16 cellular contexts compared by ENCODE assay signal in genomic region chr1:109944541-109944940, GRCh38. TPM values are rescaled to one million over a fixed set of nuclear protein-coding genes. Genes with fewer than 3 reads are reported as not detected.
DNase-seq lines count a peak whose midpoint lies in the region; ATAC-seq and TF ChIP-seq lines count a peak whose summit lies in the region.
"Had no signal": no experiment of that assay in that cellular context is flagged by ENCODE, and none has a peak within 500 bp of the region (broad histone marks: within the 10 kb centered on the region; RNA-seq: fewer than 3 reads in every experiment).

No MANE protein-coding gene starts in this region.

- H3K36me3 ChIP-seq in Panc1 (ENCODE audit: control insufficient read depth, insufficient read depth, low read length) = no peaks in the 10 kb centered on the region

- H3K4me3 Mint-ChIP-seq in activated naive CD4-positive, alpha-beta T cell treated with anti-CD3 and anti-CD28 coated beads, Interleukin-2, amount 50 U/mL, for 24 hours = no peak overlapping the region
- H3K4me3 Mint-ChIP-seq in activated naive CD4-positive, alpha-beta T cell treated with anti-CD3 and anti-CD28 coated beads, Interleukin-2, amount 10 ng/mL, durations not matched to agents 7 days and 5 days = no peak overlapping the region

- no peak for DNase-seq in activated naive CD4-positive, alpha-beta T cell treated with anti-CD3 and anti-CD28 coated beads, Interleukin-2, amount 10 ng/mL, durations not matched to agents 7 days and 5 days
- DNase-seq in KG1 (lab: John Stamatoyannopoulos, UW) (peak; percentile 12), Panc1 (ENCODE audit: low read depth, low spot score) (no peak), kidney tubule cell (ENCODE audit: low spot score) (peak; percentile 28), DMS79 treated with DMSO at 0.1 percent for 48 hours (lab: John Stamatoyannopoulos, UW) (no peak), NCI-H510A (lab: John Stamatoyannopoulos, UW) (no peak)
- DNase-seq: DMS53, GOT3, NCI-H1092 treated with DMSO at 0.1 percent for 48 hours, NCI-H187 treated with DMSO at 0.1 percent for 48 hours, NCI-H446 treated with DMSO at 0.1 percent for 48 hours, NCI-H82, RPMI8226 had no signal

- 0 out of 2 replicates have a peak, but pooled peaks cover 3% of the 10 kb centered on the region for H3K9me3 ChIP-seq in Panc1 (ENCODE audit: control insufficient read depth, insufficient read depth, low read depth, low read length)

- H3K4me1 ChIP-seq in Panc1 (ENCODE audit: control insufficient read depth, insufficient read depth, low read length) = peaks cover 8% of the 10 kb centered on the region

- H3K36me3 Mint-ChIP-seq in activated naive CD4-positive, alpha-beta T cell treated with anti-CD3 and anti-CD28 coated beads, Interleukin-2, amount 50 U/mL, for 24 hours = peaks cover under 1% of the 10 kb centered on the region
- H3K36me3 Mint-ChIP-seq in activated naive CD4-positive, alpha-beta T cell treated with anti-CD3 and anti-CD28 coated beads, Interleukin-2, amount 10 ng/mL, durations not matched to agents 7 days and 5 days = no peaks in the 10 kb centered on the region

- H3K4me3 ChIP-seq in Panc1 (ENCODE audit: low read depth in 2 of 2, low read length in 2 of 2) = no peak overlapping the region

- peak overlapping the region; percentile 43 for H3K27ac Mint-ChIP-seq in activated naive CD4-positive, alpha-beta T cell treated with anti-CD3 and anti-CD28 coated beads, Interleukin-2, amount 50 U/mL, for 24 hours
- no peak overlapping the region for H3K27ac Mint-ChIP-seq in activated naive CD4-positive, alpha-beta T cell treated with anti-CD3 and anti-CD28 coated beads, Interleukin-2, amount 10 ng/mL, durations not matched to agents 7 days and 5 days

- ATAC-seq in Panc1 (no peak), GM18511 (IDR thresholded peaks at IDR 0.05; ENCODE audit: unreplicated experiment) (no peak)
- ATAC-seq: HepG2 had no signal

- peak overlapping the region; percentile 95 for H3K27ac ChIP-seq in Panc1 (ENCODE audit: low read length)

- no peak for TF ChIP-seq CTCF in Panc1 (IDR thresholded peaks at IDR 0.05)

- intact Hi-C loops in Panc1 (cut with micrococcal nuclease; ENCODE audit: unreplicated experiment) = no loop called here

- no peaks in the 10 kb centered on the region for H3K27me3 Mint-ChIP-seq in activated naive CD4-positive, alpha-beta T cell treated with anti-CD3 and anti-CD28 coated beads, Interleukin-2, amount 50 U/mL, for 24 hours
- H3K27me3 Mint-ChIP-seq in activated naive CD4-positive, alpha-beta T cell treated with anti-CD3 and anti-CD28 coated beads, Interleukin-2, amount 10 ng/mL, durations not matched to agents 7 days and 5 days = peaks cover 18% of the 10 kb centered on the region

- POLR2A ChIA-PET in Panc1 (lab: Charles Lee) = no interaction called here

- H3K4me1 Mint-ChIP-seq in activated naive CD4-positive, alpha-beta T cell treated with anti-CD3 and anti-CD28 coated beads, Interleukin-2, amount 50 U/mL, for 24 hours = peaks cover 5% of the 10 kb centered on the region
- peaks cover 4% of the 10 kb centered on the region for H3K4me1 Mint-ChIP-seq in activated naive CD4-positive, alpha-beta T cell treated with anti-CD3 and anti-CD28 coated beads, Interleukin-2, amount 10 ng/mL, durations not matched to agents 7 days and 5 days

- CTCF ChIA-PET in activated naive CD4-positive, alpha-beta T cell treated with anti-CD3 and anti-CD28 coated beads, Interleukin-2, amount 10 ng/mL, durations not matched to agents 7 days and 5 days (lab: Charles Lee) = no interaction called here
- CTCF ChIA-PET in Panc1 (lab: Charles Lee) = no interaction called here

- BruUV-seq in Panc1 (replicated peaks; lab: Mats Ljungman, UMichigan) = no TSS peak

- in situ Hi-C loops in Panc1 (cut with HindIII; ENCODE audit: low pct_unique_long_range_greater_than_20kb, low sequenced_read_pairs) = no loop called here

- peaks cover 2% of the 10 kb centered on the region for H3K9me3 Mint-ChIP-seq in activated naive CD4-positive, alpha-beta T cell treated with anti-CD3 and anti-CD28 coated beads, Interleukin-2, amount 50 U/mL, for 24 hours
- peaks cover 2% of the 10 kb centered on the region for H3K9me3 Mint-ChIP-seq in activated naive CD4-positive, alpha-beta T cell treated with anti-CD3 and anti-CD28 coated beads, Interleukin-2, amount 10 ng/mL, durations not matched to agents 7 days and 5 days

- H3K27me3 ChIP-seq in Panc1 (ENCODE audit: control insufficient read depth, insufficient read depth, low read length) = no peaks in the 10 kb centered on the region

RNA-seq across cellular contexts. Expression of gene CSF1, which starts 33.9 kb away (rescaled TPM):
- 217 TPM for total RNA-seq in Panc1 (2021; ENCODE audit: unreplicated experiment)
- polyA plus RNA-seq in Panc1 (2012; ENCODE audit: insufficient read length) = 109 TPM

RNA-seq across cellular contexts. Expression of gene AHCYL1, which starts 40.0 kb away (rescaled TPM):
- 174 TPM for total RNA-seq in Panc1 (2021; ENCODE audit: unreplicated experiment)
- polyA plus RNA-seq in Panc1 (2012; ENCODE audit: insufficient read length) = 148 TPM

Comparison
In these comparisons a context has a peak if more than half of its experiments do, and no peak if none do; other contexts are left out.
1. DNase-seq: peak in KG1 (single experiment) and kidney tubule cell (single experiment); none in activated naive CD4-positive, alpha-beta T cell treated with anti-CD3 and anti-CD28 coated beads, Interleukin-2, amount 10 ng/mL, durations not matched to agents 7 days and 5 days (single experiment), Panc1 (single experiment), DMS79 treated with DMSO at 0.1 percent for 48 hours (single experiment) and NCI-H510A (single experiment).